ENCODE assay signal across 8 cellular contexts in genomic region chr18:3411854-3412268, GRCh38.
DNase-seq lines count a peak whose midpoint lies in the region; ATAC-seq and TF ChIP-seq lines count a peak whose summit lies in the region.

No MANE protein-coding gene starts in this region.

- no peaks in the 10 kb centered on the region for H3K79me2 ChIP-seq in ACC112 (ENCODE audit: control insufficient read depth, insufficient read depth, low read length, unreplicated experiment)

- H3K27ac ChIP-seq in ACC112 (ENCODE audit: low read depth, low read length) (no peak overlapping the region), muscle layer of colon (ENCODE audit: low read depth, low read length) (no peak overlapping the region)

- ATAC-seq in GM21360 (IDR thresholded peaks at IDR 0.05; ENCODE audit: unreplicated experiment) (no peak), GM18909 (IDR thresholded peaks at IDR 0.05; ENCODE audit: poor library complexity, unreplicated experiment) (no peak)

- peaks cover 9% of the 10 kb centered on the region for H3K4me1 ChIP-seq in ACC112 (ENCODE audit: control insufficient read depth, insufficient read depth, low read length, unreplicated experiment)
- H3K4me1 ChIP-seq in muscle layer of colon (ENCODE audit: insufficient read depth, low read length), result no peaks in the 10 kb centered on the region

- TF ChIP-seq CTCF in WI38 (IDR thresholded peaks at IDR 0.05; ENCODE audit: low read depth, low read length) (no peak), choroid plexus epithelial cell (conservative IDR thresholded peaks at IDR 0.05; ENCODE audit: low read depth, low read length) (no peak)

- DNase-seq in choroid plexus epithelial cell (ENCODE audit: low read depth) (peak; percentile 17), NAMALWA (ENCODE audit: low spot score) (no peak), NCI-H2171 (lab: John Stamatoyannopoulos, UW) (no peak)

- H3K4me3 ChIP-seq in ACC112 (ENCODE audit: low read depth, low read length), result peak overlapping the region; percentile 78
- peak overlapping the region; percentile 37 for H3K4me3 ChIP-seq in WI38 (ENCODE audit: low read depth, low read length)
- H3K4me3 ChIP-seq in choroid plexus epithelial cell (ENCODE audit: low read depth, low read length), result peak overlapping the region; percentile 52
- peak overlapping the region; percentile 6 to 26 for H3K4me3 ChIP-seq in muscle layer of colon (ENCODE audit: low read depth in 1 of 2, low read length in 2 of 2)

- H3K36me3 ChIP-seq in ACC112 (ENCODE audit: insufficient read depth, low read length), result no peaks in the 10 kb centered on the region
- H3K36me3 ChIP-seq in muscle layer of colon (ENCODE audit: insufficient read depth, low read length), result no peaks in the 10 kb centered on the region

- H3K9me3 ChIP-seq in muscle layer of colon (ENCODE audit: low read length), result no peaks in the 10 kb centered on the region

- H3K27me3 ChIP-seq in ACC112 (ENCODE audit: insufficient read depth, low read length) (no peaks in the 10 kb centered on the region), muscle layer of colon (ENCODE audit: control insufficient read depth in 1 of 2, insufficient read depth in 2 of 2, low read length in 2 of 2) (no peaks in the 10 kb centered on the region)

- no peak overlapping the region for H3K9ac ChIP-seq in muscle layer of colon (ENCODE audit: low read length)

- H2AFZ ChIP-seq in ACC112 (ENCODE audit: low read length, unreplicated experiment), result peak overlapping the region; percentile 96

Comparison
In these comparisons a context has a peak if more than half of its experiments do, and no peak if none do; other contexts are left out.
1. H3K4me3 ChIP-seq: peak in every context shown above with its lines; median percentile 78 in ACC112; 52 in choroid plexus epithelial cell; 37 in WI38; 16 in muscle layer of colon.